ENCODE assay signal across 10 cellular contexts in the genomic region with DNA sequence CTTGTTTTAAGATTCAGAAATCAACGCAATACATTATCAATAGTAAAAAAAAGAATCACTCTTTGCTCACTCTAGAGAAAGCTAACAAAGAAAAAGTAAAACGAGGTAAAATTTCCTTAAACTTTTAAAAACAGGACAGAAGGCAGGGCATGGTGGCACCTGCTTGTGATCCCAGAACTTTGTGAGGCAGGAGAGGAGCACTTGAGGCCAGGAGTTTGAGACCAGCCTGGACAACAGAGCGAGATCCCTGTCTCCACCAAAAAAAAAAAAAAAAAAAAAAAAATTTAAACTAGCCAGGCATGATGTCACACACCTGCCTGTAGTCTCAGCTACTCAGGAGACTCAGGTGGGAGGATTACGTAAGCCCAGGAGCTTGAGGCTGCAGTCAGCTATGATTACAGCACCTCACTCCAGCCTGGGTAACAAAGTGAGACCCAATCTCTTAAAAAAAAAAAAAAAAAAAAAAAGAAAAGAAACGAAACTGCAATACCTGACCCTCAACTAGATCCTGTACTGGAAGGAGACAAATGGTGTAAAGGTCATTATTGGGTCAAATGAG. TPM values are rescaled to one million over a fixed set of nuclear protein-coding genes. Genes with fewer than 3 reads are reported as not detected.
A peak's percentile ranks its signal among the peaks of the same experiment; 100 is the strongest.
DNase-seq lines count a peak whose midpoint lies in the region; ATAC-seq and TF ChIP-seq lines count a peak whose summit lies in the region.
"Had no signal": no experiment of that assay in that cellular context is flagged by ENCODE, and none has a peak within 500 bp of the region (broad histone marks: within the 10 kb centered on the region; RNA-seq: fewer than 3 reads in every experiment).

No MANE protein-coding gene starts in this region.

- peaks cover 95% of the 10 kb centered on the region for H3K79me2 ChIP-seq in DND-41 (ENCODE audit: insufficient read depth, low read length)

- TF ChIP-seq CTCF in DND-41 (IDR thresholded peaks at IDR 0.05; ENCODE audit: borderline replicate concordance, extremely low read depth, low read length, poor library complexity, severe bottlenecking) (no peak), LNCaP clone FGC (IDR thresholded peaks at IDR 0.05; ENCODE audit: control insufficient read depth, extremely low read depth, insufficient read depth) (no peak), MCF 10A (IDR thresholded peaks at IDR 0.05; ENCODE audit: unreplicated experiment) (no peak), nephron (IDR thresholded peaks at IDR 0.05; ENCODE audit: unreplicated experiment in 3 of 3) (no peak), upper lobe of right lung (IDR thresholded peaks at IDR 0.05) (no peak), A673 (conservative IDR thresholded peaks at IDR 0.05; ENCODE audit: low read depth, low read length) (no peak)

- H3K4me2 ChIP-seq in DND-41 (ENCODE audit: insufficient read depth, low read length): peak overlapping the region; percentile 80

- H3K27ac ChIP-seq in DND-41 (ENCODE audit: low read length) (no peak overlapping the region), upper lobe of right lung (no peak overlapping the region), A673 (ENCODE audit: low read depth, low read length, poor library complexity, severe bottlenecking) (no peak overlapping the region)

- H3K27me3 ChIP-seq in DND-41 (ENCODE audit: insufficient read depth, low read length, poor library complexity) (no peaks in the 10 kb centered on the region), upper lobe of right lung (no peaks in the 10 kb centered on the region), A673 (replicated peaks; ENCODE audit: insufficient read depth, low read depth, low read length, poor library complexity) (no peaks in the 10 kb centered on the region)
- H3K27me3 ChIP-seq: uterus had no signal

- H3K27ac Mint-ChIP-seq in MCF 10A (ENCODE audit: low read depth, unreplicated experiment) (no peak overlapping the region), nephron (peak overlapping the region in 1 of 3 experiments; percentile 72)

- no peaks in the 10 kb centered on the region for H3K9me3 ChIP-seq in DND-41 (ENCODE audit: insufficient read depth, low read length, severe bottlenecking)
- H3K9me3 ChIP-seq in upper lobe of right lung: no peaks in the 10 kb centered on the region
- no peaks in the 10 kb centered on the region for H3K9me3 ChIP-seq in A673 (ENCODE audit: low read depth, low read length, poor library complexity, severe bottlenecking)
- H3K9me3 ChIP-seq: uterus had no signal

- BruUV-seq in MCF 10A (replicated peaks; lab: Mats Ljungman, UMichigan) (no TSS peak), A673 (replicated peaks; lab: Mats Ljungman, UMichigan) (no TSS peak)

- CTCF ChIA-PET in MCF 10A (lab: Yijun Ruan, JAX): interaction anchor here (0.6 to 1.0 kb wide), 4 partner anchors 23 to 240 kb away, joined by 3 to 4 read pairs (median 4); no protein-coding TSS in a partner anchor
- CTCF ChIA-PET in A673 (lab: Charles Lee): no interaction called here

- H3K4me3 Mint-ChIP-seq in MCF 10A (ENCODE audit: unreplicated experiment): peak overlapping the region; percentile 20
- H3K4me3 Mint-ChIP-seq in nephron: peak overlapping the region; percentile 20 to 67 (median 33)

- peaks cover 73% of the 10 kb centered on the region for H4K20me1 ChIP-seq in DND-41 (ENCODE audit: insufficient read depth, low read length)

- no peak overlapping the region for H2AFZ ChIP-seq in DND-41 (ENCODE audit: low read depth, low read length)

- H3K4me1 Mint-ChIP-seq in MCF 10A (ENCODE audit: insufficient read depth, unreplicated experiment) (peaks cover 26% of the 10 kb centered on the region), nephron (peaks cover 36% of the 10 kb centered on the region)

- ATAC-seq in DND-41 (ENCODE audit: insufficient read depth, low read depth): no peak
- no peak for ATAC-seq in upper lobe of right lung
- ATAC-seq in sciatic nerve: no peak

- no peak for DNase-seq in DND-41
- peak; percentile 59 for DNase-seq in LNCaP clone FGC (ENCODE audit: low read depth)
- DNase-seq in MCF 10A (ENCODE audit: unreplicated experiment): peak; percentile 83
- DNase-seq in upper lobe of right lung: no peak
- no peak for DNase-seq in sciatic nerve (ENCODE audit: low spot score)
- no peak for DNase-seq in A673 (ENCODE audit: low spot score)
- DNase-seq in NCI-H2227 treated with DMSO at 0.1 percent for 48 hours (lab: John Stamatoyannopoulos, UW): no peak
- DNase-seq: posterior cingulate gyrus, uterus had no signal

- H3K36me3 ChIP-seq in DND-41 (ENCODE audit: insufficient read depth, low read length) (peaks cover 13% of the 10 kb centered on the region), upper lobe of right lung (peaks cover 2% of the 10 kb centered on the region), A673 (ENCODE audit: insufficient read depth, low read length, poor library complexity, severe bottlenecking) (no peaks in the 10 kb centered on the region)
- H3K36me3 ChIP-seq: uterus had no signal

- H3K4me3 ChIP-seq in DND-41 (ENCODE audit: low read depth in 1 of 2, low read length in 2 of 2): peak overlapping the region in 1 of 2 experiments; percentile 97; a peak in 2 of 4 replicates
- peak overlapping the region; percentile 71 for H3K4me3 ChIP-seq in LNCaP clone FGC (ENCODE audit: low read depth, low read length)
- no peak overlapping the region for H3K4me3 ChIP-seq in upper lobe of right lung
- H3K4me3 ChIP-seq in A673 (ENCODE audit: low read depth, low read length, poor library complexity, severe bottlenecking): no peak overlapping the region

- H3K9me3 Mint-ChIP-seq in MCF 10A (ENCODE audit: unreplicated experiment) (no peaks in the 10 kb centered on the region), nephron (no peaks in the 10 kb centered on the region)

- POLR2A ChIA-PET in MCF 10A (lab: Yijun Ruan, JAX) (interaction anchor here (0.9 to 11.3 kb wide), 7 partner anchors 10 to 748 kb away, joined by 3 to 223 read pairs (median 4); a partner anchor contains a TSS), A673 (lab: Charles Lee; ENCODE audit: low non-redundant PET) (interaction anchor here (0.6 to 0.7 kb wide), 2 partner anchors 14 to 260 kb away, joined by 5 to 22 read pairs; no protein-coding TSS in a partner anchor)

- H3K4me1 ChIP-seq in DND-41 (ENCODE audit: insufficient read depth, low read length): peaks cover 47% of the 10 kb centered on the region
- H3K4me1 ChIP-seq in upper lobe of right lung: peaks cover 28% of the 10 kb centered on the region
- H3K4me1 ChIP-seq in A673 (ENCODE audit: insufficient read depth, low read length, poor library complexity, severe bottlenecking): peaks cover 11% of the 10 kb centered on the region
- H3K4me1 ChIP-seq: uterus had no signal

- H3K27me3 Mint-ChIP-seq in MCF 10A (ENCODE audit: insufficient read depth, unreplicated experiment): no peaks in the 10 kb centered on the region
- no peaks in the 10 kb centered on the region for H3K27me3 Mint-ChIP-seq in nephron (ENCODE audit: low read depth)

- peak overlapping the region; percentile 86; the same call in 1 of the 2 replicates for H3K9ac ChIP-seq in DND-41 (ENCODE audit: low read depth, low read length)

- H3K36me3 Mint-ChIP-seq in MCF 10A (ENCODE audit: insufficient read depth, unreplicated experiment): peaks cover 18% of the 10 kb centered on the region
- peaks cover 6% of the 10 kb centered on the region for H3K36me3 Mint-ChIP-seq in nephron (ENCODE audit: low read depth)

- intact Hi-C loops in MCF 10A (cut with micrococcal nuclease): no loop called here
- intact Hi-C loops in upper lobe of right lung (cut with DNase I): no loop called here
- intact Hi-C loops in sciatic nerve (cut with DNase I): no loop called here
- intact Hi-C loops in A673 (cut with micrococcal nuclease; ENCODE audit: unreplicated experiment): no loop called here

RNA-seq across cellular contexts. Expression of a gene that starts 3.5 kb away (rescaled TPM):
- 297 and 368 TPM in 2 replicates for total RNA-seq in MCF 10A (2022)
- 319 TPM for total RNA-seq in upper lobe of right lung
- 301 TPM for total RNA-seq in sciatic nerve
- total RNA-seq in A673 (2021): 133 and 134 TPM in 2 replicates

Comparison
In these comparisons a context has a peak if more than half of its experiments do, and no peak if none do; other contexts are left out.
1. DNase-seq: peak in LNCaP clone FGC (single experiment) and MCF 10A (single experiment); none in DND-41 (single experiment), upper lobe of right lung (single experiment), sciatic nerve (single experiment), A673 (single experiment) and NCI-H2227 treated with DMSO at 0.1 percent for 48 hours (single experiment).